ENCODE assay signal across 18 cellular contexts in genomic region chr2:172839446-172839845, GRCh38.
"Had no signal": no experiment of that assay in that cellular context is flagged by ENCODE, and none has a peak within 500 bp of the region (broad histone marks: within the 10 kb centered on the region; RNA-seq: fewer than 3 reads in every experiment).

No MANE protein-coding gene starts in this region.

- H3K4me3 ChIP-seq: coronary artery, esophagus muscularis mucosa, gastroesophageal sphincter, heart right ventricle, left lung, lower lobe of right lung, mucosa of descending colon had no signal

- H3K4me1 ChIP-seq: gastroesophageal sphincter, left lung, lower lobe of right lung had no signal

- ATAC-seq: effector memory CD8-positive, alpha-beta T cell; foreskin keratinocyte; gastroesophageal sphincter; heart right ventricle; left cardiac atrium; left lung; left ventricle myocardium superior; lower lobe of right lung; mucosa of descending colon had no signal

- H3K27ac ChIP-seq: coronary artery, esophagus muscularis mucosa, foreskin keratinocyte, gastroesophageal sphincter, heart right ventricle, left lung, lower lobe of right lung had no signal

- DNase-seq: effector CD8-positive, alpha-beta T cell; effector memory CD8-positive, alpha-beta T cell; endodermal cell; foreskin keratinocyte; glutamatergic neuron; head of caudate nucleus; heart right ventricle; hippocampal formation; left cardiac atrium; left lung; left ventricle myocardium superior; lower lobe of right lung; mesenchymal stem cell; mucosa of descending colon; naive B cell had no signal

- H3K9me3 ChIP-seq: esophagus muscularis mucosa, gastroesophageal sphincter, heart right ventricle, left lung, lower lobe of right lung, mucosa of descending colon had no signal

- H3K36me3 ChIP-seq: esophagus muscularis mucosa, gastroesophageal sphincter, heart right ventricle, left lung, lower lobe of right lung had no signal

- H3K27me3 ChIP-seq: esophagus muscularis mucosa, foreskin keratinocyte, gastroesophageal sphincter, heart right ventricle, left lung had no signal
